ENCODE assay signal across 17 cellular contexts in genomic region chr2:97716695-97717617, GRCh38. TPM values are rescaled to one million over a fixed set of nuclear protein-coding genes. Genes with fewer than 3 reads are reported as not detected.
A peak's percentile ranks its signal among the peaks of the same experiment; 100 is the strongest.
DNase-seq lines count a peak whose midpoint lies in the region; ATAC-seq and TF ChIP-seq lines count a peak whose summit lies in the region.
"Had no signal": no experiment of that assay in that cellular context is flagged by ENCODE, and none has a peak within 500 bp of the region (broad histone marks: within the 10 kb centered on the region; RNA-seq: fewer than 3 reads in every experiment).

No MANE protein-coding gene starts in this region.

- no peak for DNase-seq in activated naive CD4-positive, alpha-beta T cell treated with anti-CD3 and anti-CD28 coated beads for 36 hours
- no peak for DNase-seq in activated naive CD4-positive, alpha-beta T cell treated with Interleukin-2 at 50 U/mL for 16 hours
- DNase-seq in activated naive CD4-positive, alpha-beta T cell treated with anti-CD3 and anti-CD28 coated beads, Interleukin-2, amount 50 U/mL, for 72 hours (ENCODE audit: low spot score in 2 of 2) = peak in 1 of 2 donors; percentile 49
- no peak for DNase-seq in naive B cell
- DNase-seq in upper lobe of left lung = peak; percentile 16 to 46
- DNase-seq in erythroblast (lab: John Stamatoyannopoulos, UW) = no peak
- DNase-seq in NK-92 (lab: John Stamatoyannopoulos, UW; ENCODE audit: unreplicated experiment) = no peak
- DNase-seq in inferior parietal cortex (ENCODE audit: extremely low spot score) = no peak
- DNase-seq: activated gamma-delta T cell treated with Interleukin-2 at 50 U/mL for 16 hours, caudate nucleus, NCI-H2081 treated with DMSO at 0.1 percent for 48 hours, thyroid gland had no signal

- ATAC-seq in activated naive CD4-positive, alpha-beta T cell treated with anti-CD3 and anti-CD28 coated beads, Interleukin-2, amount 50 U/mL, for 72 hours = no peak
- ATAC-seq in naive B cell (ENCODE audit: low read depth in 2 of 2) = no peak
- ATAC-seq in upper lobe of left lung (ENCODE audit: low FRiP score in 2 of 2) = no peak
- ATAC-seq: HCT116, WTC11 had no signal

- H3K27me3 ChIP-seq in upper lobe of left lung = no peaks in the 10 kb centered on the region
- H3K27me3 ChIP-seq: thyroid gland had no signal

- no peaks in the 10 kb centered on the region for H3K4me1 ChIP-seq in upper lobe of left lung
- H3K4me1 ChIP-seq: thyroid gland had no signal

- H3K9me3 ChIP-seq in upper lobe of left lung = no peaks in the 10 kb centered on the region
- H3K9me3 ChIP-seq: thyroid gland had no signal

- intact Hi-C loops in activated naive CD4-positive, alpha-beta T cell treated with anti-CD3 and anti-CD28 coated beads for 36 hours (cut with micrococcal nuclease) = loop anchor here (10.0 kb wide), 1 partner anchor 1618 kb away; the partner anchor contains the start of genes EIF5B and TXNDC9

- H3K36me3 ChIP-seq in upper lobe of left lung = no peaks in the 10 kb centered on the region
- H3K36me3 ChIP-seq: thyroid gland had no signal

- TF ChIP-seq CTCF in upper lobe of left lung (IDR thresholded peaks at IDR 0.05) = no peak

- no peaks in the 10 kb centered on the region for H3K9me3 Mint-ChIP-seq in activated naive CD4-positive, alpha-beta T cell treated with anti-CD3 and anti-CD28 coated beads for 36 hours
- H3K9me3 Mint-ChIP-seq in activated naive CD4-positive, alpha-beta T cell treated with anti-CD3 and anti-CD28 coated beads, Interleukin-2, amount 50 U/mL, for 72 hours = no peaks in the 10 kb centered on the region
- no peaks in the 10 kb centered on the region for H3K9me3 Mint-ChIP-seq in naive B cell
- H3K9me3 Mint-ChIP-seq: WTC11 had no signal

- H3K36me3 Mint-ChIP-seq in activated naive CD4-positive, alpha-beta T cell treated with anti-CD3 and anti-CD28 coated beads for 36 hours (ENCODE audit: low read depth) = peaks cover 49% of the 10 kb centered on the region
- peaks cover 31 to 73% of the 10 kb centered on the region in 2 donors for H3K36me3 Mint-ChIP-seq in activated naive CD4-positive, alpha-beta T cell treated with anti-CD3 and anti-CD28 coated beads, Interleukin-2, amount 50 U/mL, for 72 hours
- no peaks in the 10 kb centered on the region for H3K36me3 Mint-ChIP-seq in naive B cell
- H3K36me3 Mint-ChIP-seq: WTC11 had no signal

- peaks cover 76% of the 10 kb centered on the region for H3K4me1 Mint-ChIP-seq in activated naive CD4-positive, alpha-beta T cell treated with anti-CD3 and anti-CD28 coated beads for 36 hours (ENCODE audit: low read depth)
- H3K4me1 Mint-ChIP-seq in naive B cell = peaks cover 43 to 62% (median 51%) of the 10 kb centered on the region in 3 donors

- H3K4me3 Mint-ChIP-seq in activated naive CD4-positive, alpha-beta T cell treated with anti-CD3 and anti-CD28 coated beads for 36 hours = peak overlapping the region; percentile 85
- H3K4me3 Mint-ChIP-seq in naive B cell = peak overlapping the region in 5 of 8 donors; percentile 2 to 75 (median 20)
- H3K4me3 Mint-ChIP-seq: WTC11 had no signal

- H3K27me3 Mint-ChIP-seq in activated naive CD4-positive, alpha-beta T cell treated with anti-CD3 and anti-CD28 coated beads for 36 hours (ENCODE audit: low read depth) = no peaks in the 10 kb centered on the region
- H3K27me3 Mint-ChIP-seq in naive B cell = no peaks in the 10 kb centered on the region

- TF ChIP-seq POLR2A in upper lobe of left lung (IDR thresholded peaks at IDR 0.05) = no peak
- no peak for TF ChIP-seq POLR2A in erythroblast (IDR thresholded peaks at IDR 0.05; ENCODE audit: low read length)

- WGBS in upper lobe of left lung, 2 donors = 87 to 88% methylated on average over 10 to 21 of the region's 21 CpGs

- H3K27ac Mint-ChIP-seq in activated naive CD4-positive, alpha-beta T cell treated with anti-CD3 and anti-CD28 coated beads for 36 hours = peak overlapping the region; percentile 95
- peak overlapping the region; percentile 97 to 98 for H3K27ac Mint-ChIP-seq in activated naive CD4-positive, alpha-beta T cell treated with anti-CD3 and anti-CD28 coated beads, Interleukin-2, amount 50 U/mL, for 72 hours
- peak overlapping the region in 3 of 6 donors; percentile 27 to 83 (median 59) for H3K27ac Mint-ChIP-seq in naive B cell
- H3K27ac Mint-ChIP-seq: WTC11 had no signal

- no peak overlapping the region for H3K4me3 ChIP-seq in upper lobe of left lung
- H3K4me3 ChIP-seq: thyroid gland had no signal

- CTCF ChIA-PET in activated naive CD4-positive, alpha-beta T cell treated with anti-CD3 and anti-CD28 coated beads for 36 hours (lab: Charles Lee) = interaction anchor here (1.4 to 2.6 kb wide), 5 partner anchors 8 to 24 kb away, joined by 3 to 20 read pairs (median 7); no protein-coding TSS in a partner anchor

- peak overlapping the region in 1 of 4 donors; percentile 40 for H3K27ac ChIP-seq in upper lobe of left lung
- H3K27ac ChIP-seq: epithelial cell of prostate, thyroid gland had no signal

- no peak for TF ChIP-seq EP300 in upper lobe of left lung (IDR thresholded peaks at IDR 0.05)

RNA-seq across cellular contexts. Expression of gene ZAP70, which starts 3.6 kb away (rescaled TPM):
- total RNA-seq in activated naive CD4-positive, alpha-beta T cell treated with anti-CD3 and anti-CD28 coated beads for 36 hours = 100 to 1,000 TPM; 167 TPM
- 100 to 1,000 TPM; 164 to 235 TPM for total RNA-seq in activated naive CD4-positive, alpha-beta T cell treated with anti-CD3 and anti-CD28 coated beads, Interleukin-2, amount 50 U/mL, for 72 hours
- polyA plus RNA-seq in naive B cell (ENCODE audit: low read depth in 6 of 6) = 1 to 10 TPM; 1.6 to 3.6 (median 2.6) TPM
- total RNA-seq in upper lobe of left lung = 10 to 100 TPM in 3 of 6 donors, 1 to 10 TPM in 3; 6.4 to 88.0 (median 11.3) TPM
- total RNA-seq: MCF 10A, SK-MEL-5 had no signal

RNA-seq across cellular contexts. Expression of gene C2orf92, which starts 47.4 kb away (rescaled TPM):
- 1 to 10 TPM; 2.7 to 2.8 TPM for total RNA-seq in activated naive CD4-positive, alpha-beta T cell treated with anti-CD3 and anti-CD28 coated beads for 36 hours
- 10 to 100 TPM in 1 of 2 donors, 1 to 10 TPM in 1; 6.5 to 17.5 TPM for total RNA-seq in activated naive CD4-positive, alpha-beta T cell treated with anti-CD3 and anti-CD28 coated beads, Interleukin-2, amount 50 U/mL, for 72 hours
- 1 to 10 TPM in 2 of 6 donors, under 1 TPM in 1, not detected in 3; 0.60 to 2.5 (median 1.3) TPM for polyA plus RNA-seq in naive B cell (ENCODE audit: low read depth in 6 of 6)
- total RNA-seq in upper lobe of left lung = 10 to 100 TPM in 4 of 6 donors, 1 to 10 TPM in 2; 9.1 to 45.1 (median 23.1) TPM

RNA-seq across cellular contexts. Expression of gene ACTR1B, which starts 53.1 kb away (rescaled TPM):
- 100 to 1,000 TPM; 103 to 104 TPM for total RNA-seq in activated naive CD4-positive, alpha-beta T cell treated with anti-CD3 and anti-CD28 coated beads for 36 hours
- 100 to 1,000 TPM in 1 of 2 donors, 10 to 100 TPM in 1; 77.0 to 124 TPM for total RNA-seq in activated naive CD4-positive, alpha-beta T cell treated with anti-CD3 and anti-CD28 coated beads, Interleukin-2, amount 50 U/mL, for 72 hours
- polyA plus RNA-seq in naive B cell (ENCODE audit: low read depth in 6 of 6) = 10 to 100 TPM in 4 of 6 donors, 1 to 10 TPM in 2; 8.7 to 13.9 (median 10.8) TPM
- total RNA-seq in upper lobe of left lung = 10 to 100 TPM; 63.9 to 83.0 (median 69.9) TPM

Comparison
In these comparisons a context has a peak if more than half of its experiments do, and no peak if none do; other contexts are left out.
1. DNase-seq: peak in upper lobe of left lung (2 of 2); none in activated naive CD4-positive, alpha-beta T cell treated with anti-CD3 and anti-CD28 coated beads for 36 hours (single experiment), activated naive CD4-positive, alpha-beta T cell treated with Interleukin-2 at 50 U/mL for 16 hours (single experiment), naive B cell (single experiment), erythroblast (0 of 2), NK-92 (single experiment) and inferior parietal cortex (single experiment).